Comparison of ENCODE assay signal across 8 cellular contexts in genomic region chr17:59106463-59107305, GRCh38. TPM values are rescaled to one million over a fixed set of nuclear protein-coding genes. Genes with fewer than 3 reads are reported as not detected.
DNase-seq lines count a peak whose midpoint lies in the region; ATAC-seq and TF ChIP-seq lines count a peak whose summit lies in the region.

TSS of gene TRIM37 (minus strand) at chr17:59106880. CDS start at chr17:59106461, 419 bp downstream.

- DNase-seq in CD4-positive, alpha-beta T cell, result peak; percentile 97 to 99 (median 98)
- DNase-seq in NCI-H82 treated with DMSO at 0.1 percent for 48 hours (lab: John Stamatoyannopoulos, UW; ENCODE audit: unreplicated experiment) (peak; percentile 95), dorsolateral prefrontal cortex (peak; percentile 89 to 97 (median 96)), right lobe of liver (peak; percentile 98 to 99 (median 99))
- DNase-seq in activated CD4-positive, alpha-beta memory T cell treated with anti-CD3 and anti-CD28 coated beads for 36 hours, result peak; percentile 100
- DNase-seq in stimulated activated CD4-positive, alpha-beta T cell treated with anti-CD3 and anti-CD28 coated beads, Interleukin-4, amount 100 ng/mL, for 4 hours, result peak; percentile 97 to 100

- 0% methylated on average over 43 of the region's 89 CpGs for WGBS in right lobe of liver (ENCODE audit: insufficient coverage, low coverage, low lambda C conversion rate, missing lambda C conversion rate)

- CTCF ChIA-PET in CD4-positive, alpha-beta T cell (lab: Charles Lee), result interaction anchor here (0.6 to 1.1 kb wide), 6 partner anchors 45 to 588 kb away, joined by 3 to 7 read pairs (median 3); partner anchors contain the start of gene CLTC
- CTCF ChIA-PET in activated CD4-positive, alpha-beta memory T cell treated with anti-CD3 and anti-CD28 coated beads for 36 hours (lab: Charles Lee), result interaction anchor here (1.2 to 1.9 kb wide), 2 partner anchors 49 to 59 kb away, joined by 4 to 6 read pairs; partner anchors contain the start of genes PRR11 and SKA2

- H3K4me1 Mint-ChIP-seq in CD4-positive, alpha-beta T cell (ENCODE audit: low read depth), result peaks cover 41% of the 10 kb centered on the region
- peaks cover 47% of the 10 kb centered on the region for H3K4me1 Mint-ChIP-seq in activated CD4-positive, alpha-beta memory T cell treated with anti-CD3 and anti-CD28 coated beads for 36 hours (ENCODE audit: low read depth)

- H3K27ac ChIP-seq in CD4-positive, alpha-beta T cell (ENCODE audit: low read depth, low read length), result peak within 1 kb of the TSS; percentile 91
- peak within 1 kb of the TSS; percentile 44 to 98 (median 93) for H3K27ac ChIP-seq in dorsolateral prefrontal cortex
- H3K27ac ChIP-seq in right lobe of liver, result peak within 1 kb of the TSS; percentile 52 to 85 (median 83)

- no peaks in the 10 kb centered on the region for H3K27me3 ChIP-seq in CD4-positive, alpha-beta T cell (ENCODE audit: control insufficient read depth, insufficient read depth, low read length)
- H3K27me3 ChIP-seq in dorsolateral prefrontal cortex (no peaks in the 10 kb centered on the region), right lobe of liver (no peaks in the 10 kb centered on the region)

- peaks cover 0 to 15% (median 4%) of the 10 kb centered on the region in 4 donors for H3K4me1 ChIP-seq in right lobe of liver

- ATAC-seq in CD4-positive, alpha-beta T cell (ENCODE audit: poor library complexity), result peak; percentile 94
- ATAC-seq in GM19438 (IDR thresholded peaks at IDR 0.05; ENCODE audit: low read depth, unreplicated experiment) (peak; percentile 90), HG03575 (IDR thresholded peaks at IDR 0.05; ENCODE audit: extremely low read depth, insufficient number of reproducible peaks, low FRiP score, unreplicated experiment) (peak; percentile 79), right lobe of liver (peak; percentile 98 to 99 (median 98))

- H3K9me3 Mint-ChIP-seq in CD4-positive, alpha-beta T cell, result no peaks in the 10 kb centered on the region
- H3K9me3 Mint-ChIP-seq in activated CD4-positive, alpha-beta memory T cell treated with anti-CD3 and anti-CD28 coated beads for 36 hours, result no peaks in the 10 kb centered on the region

- H3K27me3 Mint-ChIP-seq in CD4-positive, alpha-beta T cell, result no peaks in the 10 kb centered on the region
- H3K27me3 Mint-ChIP-seq in activated CD4-positive, alpha-beta memory T cell treated with anti-CD3 and anti-CD28 coated beads for 36 hours, result no peaks in the 10 kb centered on the region

- POLR2A ChIA-PET in CD4-positive, alpha-beta T cell (lab: Charles Lee), result interaction anchor here (0.6 to 2.8 kb wide), 26 partner anchors 11 to 888 kb away, joined by 3 to 47 read pairs (median 4); partner anchors contain the start of genes CLTC, DHX40, GDPD1 and MKS1
- POLR2A ChIA-PET in activated CD4-positive, alpha-beta memory T cell treated with anti-CD3 and anti-CD28 coated beads for 36 hours (lab: Charles Lee), result interaction anchor here (1.1 to 2.1 kb wide), 7 partner anchors 10 to 588 kb away, joined by 3 to 39 read pairs (median 6); partner anchors contain the start of genes CLTC, PRR11, SKA2 and SMG8

- H3K4me3 Mint-ChIP-seq in CD4-positive, alpha-beta T cell, result peak within 1 kb of the TSS; percentile 93
- peak within 1 kb of the TSS; percentile 98 for H3K4me3 Mint-ChIP-seq in activated CD4-positive, alpha-beta memory T cell treated with anti-CD3 and anti-CD28 coated beads for 36 hours

- intact Hi-C loops in CD4-positive, alpha-beta T cell (cut with DNase I, micrococcal nuclease), result loop anchor here (1.0 to 10.0 kb wide), 15 partner anchors 48 to 1491 kb away; partner anchors contain the start of genes MKS1 (in 1 of the 2), PRR11 (in 1 of the 2), RAD51C (in 1 of the 2) and RNFT1 (in 1 of the 2)
- intact Hi-C loops in activated CD4-positive, alpha-beta memory T cell treated with anti-CD3 and anti-CD28 coated beads for 36 hours (cut with micrococcal nuclease), result loop anchor here (1.0 to 10.0 kb wide), 7 partner anchors 49 to 1022 kb away; partner anchors contain the start of genes CLTC, DYNLL2, GDPD1 and PRR11
- intact Hi-C loops in dorsolateral prefrontal cortex (cut with DNase I), result loop anchor here (1.0 to 5.0 kb wide), 5 partner anchors 48 to 589 kb away; partner anchors contain the start of genes PRR11 (in 1 of the 2), SKA2 (in 1 of the 2) and SMG8 (in 1 of the 2)
- intact Hi-C loops in right lobe of liver (cut with DNase I), result no loop called here

- peaks cover 25% of the 10 kb centered on the region for H3K36me3 Mint-ChIP-seq in CD4-positive, alpha-beta T cell (ENCODE audit: low read depth)
- H3K36me3 Mint-ChIP-seq in activated CD4-positive, alpha-beta memory T cell treated with anti-CD3 and anti-CD28 coated beads for 36 hours, result peaks cover 14% of the 10 kb centered on the region

- TF ChIP-seq POLR2A in right lobe of liver (IDR thresholded peaks at IDR 0.05), result peak; percentile 86

- TF ChIP-seq CTCF in CD4-positive, alpha-beta T cell (IDR thresholded peaks at IDR 0.05), result no peak
- TF ChIP-seq CTCF in dorsolateral prefrontal cortex (IDR thresholded peaks at IDR 0.05 in 54 of 56, conservative IDR thresholded peaks at IDR 0.05 in 2 of 56; ENCODE audit: low read depth in 1 of 56, partially characterized antibody in 56 of 56) (peak in 45 of 56 donors; percentile 6 to 66 (median 42)), right lobe of liver (IDR thresholded peaks at IDR 0.05) (peak in 2 of 4 donors; percentile 5 to 26)

- H3K36me3 ChIP-seq in right lobe of liver, result no peaks in the 10 kb centered on the region

- peak within 1 kb of the TSS; percentile 88 for H3K27ac Mint-ChIP-seq in CD4-positive, alpha-beta T cell
- H3K27ac Mint-ChIP-seq in activated CD4-positive, alpha-beta memory T cell treated with anti-CD3 and anti-CD28 coated beads for 36 hours, result peak within 1 kb of the TSS; percentile 94

- H3K4me3 ChIP-seq in dorsolateral prefrontal cortex (peak within 1 kb of the TSS; percentile 63 to 100 (median 95)), right lobe of liver (peak within 1 kb of the TSS; percentile 90 to 98 (median 97))

- H3K9me3 ChIP-seq in CD4-positive, alpha-beta T cell (ENCODE audit: control insufficient read depth, low read length), result no peaks in the 10 kb centered on the region
- H3K9me3 ChIP-seq in right lobe of liver, result no peaks in the 10 kb centered on the region

RNA-seq across cellular contexts. Expression of gene TRIM37, which starts in this region (rescaled TPM):
- total RNA-seq in CD4-positive, alpha-beta T cell, result 10 to 100 TPM; 16.8 to 18.0 TPM
- 10 to 100 TPM; 21.4 to 27.3 TPM for total RNA-seq in activated CD4-positive, alpha-beta memory T cell treated with anti-CD3 and anti-CD28 coated beads for 36 hours
- total RNA-seq in dorsolateral prefrontal cortex, result 100 to 1,000 TPM in 83 of 120 experiments, 10 to 100 TPM in 37; 46.6 to 163 (median 113) TPM
- total RNA-seq in right lobe of liver, result 10 to 100 TPM in 1 of 6 experiments, 1 to 10 TPM in 5; 7.2 to 11.0 (median 9.0) TPM

Comparison
In these comparisons a context has a peak if more than half of its experiments do, and no peak if none do; other contexts are left out.
1. Peak in every context shown above with its lines: DNase-seq, ATAC-seq, H3K4me3 ChIP-seq and H3K27ac ChIP-seq.
2. intact Hi-C loops: an anchor here in CD4-positive, alpha-beta T cell (1.0 to 10.0 kb wide), activated CD4-positive, alpha-beta memory T cell treated with anti-CD3 and anti-CD28 coated beads for 36 hours (1.0 to 10.0 kb wide) and dorsolateral prefrontal cortex (1.0 to 5.0 kb wide); none called in right lobe of liver.